ENCODE assay signal across 9 cellular contexts in genomic region chr3:53180305-53181023, GRCh38. TPM values are rescaled to one million over a fixed set of nuclear protein-coding genes. Genes with fewer than 3 reads are reported as not detected.
A peak's percentile ranks its signal among the peaks of the same experiment; 100 is the strongest.
DNase-seq lines count a peak whose midpoint lies in the region; ATAC-seq and TF ChIP-seq lines count a peak whose summit lies in the region.
"Had no signal": no experiment of that assay in that cellular context is flagged by ENCODE, and none has a peak within 500 bp of the region (broad histone marks: within the 10 kb centered on the region; RNA-seq: fewer than 3 reads in every experiment).

No MANE protein-coding gene starts in this region.

- no peak for TF ChIP-seq POLR2A in heart left ventricle (IDR thresholded peaks at IDR 0.05)

- peaks cover 0 to 22% (median 0%) of the 10 kb centered on the region in 12 donors for H3K4me1 ChIP-seq in heart left ventricle
- peaks cover 0 to 7% of the 10 kb centered on the region in 2 donors for H3K4me1 ChIP-seq in right atrium auricular region
- peaks cover 63% of the 10 kb centered on the region for H3K4me1 ChIP-seq in OCI-LY7 (ENCODE audit: insufficient read depth, low read length, poor library complexity, severe bottlenecking)

- no peaks in the 10 kb centered on the region for H3K9me2 ChIP-seq in OCI-LY7 (ENCODE audit: insufficient read depth, low read length)

- POLR2A ChIA-PET in OCI-LY7 (lab: Charles Lee) = interaction anchor here (0.6 to 4.0 kb wide), 10 partner anchors 10 to 302 kb away, joined by 3 to 24 read pairs (median 4); partner anchors contain the start of gene PRKCD

- ATAC-seq in heart left ventricle (peak; percentile 35 to 63 (median 48)), HG02970 (IDR thresholded peaks at IDR 0.05; ENCODE audit: low FRiP score, unreplicated experiment) (peak; percentile 72)

- peak overlapping the region; percentile 71 for H3K4me2 ChIP-seq in OCI-LY7 (ENCODE audit: low read length)

- no peaks in the 10 kb centered on the region for H3K9me3 ChIP-seq in heart left ventricle
- H3K9me3 ChIP-seq in right atrium auricular region = no peaks in the 10 kb centered on the region
- no peaks in the 10 kb centered on the region for H3K9me3 ChIP-seq in OCI-LY7 (ENCODE audit: low read length)

- DNase-seq in heart left ventricle (no peak), right atrium auricular region (ENCODE audit: low spot score) (no peak), OCI-LY7 (ENCODE audit: low spot score) (peak; percentile 86), DMS79 treated with DMSO at 0.1 percent for 48 hours (lab: John Stamatoyannopoulos, UW) (no peak)
- no peak for DNase-seq in central memory CD4-positive, alpha-beta T cell
- no peak for DNase-seq in stimulated activated CD4-positive, alpha-beta T cell treated with anti-CD3 and anti-CD28 coated beads, Interleukin-4, amount 100 ng/mL, for 1 hour
- no peak for DNase-seq in activated CD8-positive, alpha-beta memory T cell treated with anti-CD3 and anti-CD28 coated beads, Interleukin-2, amount 50 U/mL, for 48 hours
- DNase-seq: kidney glomerular epithelial cell had no signal

- H3K27ac ChIP-seq in heart left ventricle (no peak overlapping the region), right atrium auricular region (no peak overlapping the region), OCI-LY7 (ENCODE audit: low read depth, low read length, poor library complexity, severe bottlenecking) (peak overlapping the region; percentile 87)

- H3K36me3 ChIP-seq in heart left ventricle (peaks cover 0 to 98% (median 53%) of the 10 kb centered on the region in 9 donors), right atrium auricular region (peaks cover 61% of the 10 kb centered on the region), OCI-LY7 (ENCODE audit: insufficient read depth, low read length) (peaks cover 86% of the 10 kb centered on the region)

- H3K4me3 ChIP-seq in heart left ventricle (no peak overlapping the region), right atrium auricular region (no peak overlapping the region), OCI-LY7 (ENCODE audit: low read depth, low read length, poor library complexity, severe bottlenecking) (peak overlapping the region; percentile 44)

- H3K79me2 ChIP-seq in OCI-LY7 (ENCODE audit: insufficient read depth, low read depth, low read length) = peaks cover 32% of the 10 kb centered on the region

- intact Hi-C loops in heart left ventricle (cut with DNase I) (no loop called here), OCI-LY7 (cut with micrococcal nuclease; ENCODE audit: unreplicated experiment) (loop anchor here (1.0 kb wide), 1 partner anchor 12 kb away; no protein-coding TSS in a partner anchor)

- H2AFZ ChIP-seq in OCI-LY7 (ENCODE audit: low read length) = no peak overlapping the region

- CTCF ChIA-PET in OCI-LY7 (lab: Charles Lee; ENCODE audit: unreplicated experiment) = interaction anchor here (1.0 to 1.9 kb wide), 3 partner anchors 8 to 15 kb away, joined by 7 to 9 read pairs (median 8); no protein-coding TSS in a partner anchor

- H4K20me1 ChIP-seq in OCI-LY7 (ENCODE audit: insufficient read depth, low read length) = no peaks in the 10 kb centered on the region

- TF ChIP-seq CTCF in heart left ventricle (IDR thresholded peaks at IDR 0.05) (no peak), right atrium auricular region (IDR thresholded peaks at IDR 0.05) (no peak), OCI-LY7 (conservative IDR thresholded peaks at IDR 0.05; ENCODE audit: low read length) (no peak)

- H3K27me3 ChIP-seq in heart left ventricle = no peaks in the 10 kb centered on the region
- H3K27me3 ChIP-seq in right atrium auricular region = no peaks in the 10 kb centered on the region

- no TSS peak for BruUV-seq in OCI-LY7 (replicated peaks; lab: Mats Ljungman, UMichigan)

- WGBS in heart left ventricle, 4 donors = 84 to 96% (median 92%) methylated on average over 11 of the region's 11 CpGs

RNA-seq across cellular contexts. Expression of gene PRKCD, which starts 19.5 kb away (rescaled TPM):
- total RNA-seq in heart left ventricle (10 to 100 TPM in 6 of 9 donors, 1 to 10 TPM in 3; 5.3 to 44.5 (median 11.6) TPM), right atrium auricular region (10 to 100 TPM; 11.1 to 14.8 TPM), OCI-LY7 (2022) (91.6 and 108 TPM in 2 replicates)
- polyA plus RNA-seq in heart left ventricle = 10 to 100 TPM in 1 of 2 donors, 1 to 10 TPM in 1; 7.8 to 13.4 TPM
- total RNA-seq in OCI-LY7 (2014; rRNA removed; shearing (Covaris generic)) = 9.5 and 13.3 TPM in 2 replicates

RNA-seq across cellular contexts. Expression of gene RFT1, which starts 50.2 kb away (rescaled TPM):
- total RNA-seq in heart left ventricle = 10 to 100 TPM in 3 of 9 donors, 1 to 10 TPM in 6; 5.4 to 16.2 (median 8.8) TPM
- polyA plus RNA-seq in heart left ventricle = 1 to 10 TPM; 5.0 to 9.3 TPM
- 1 to 10 TPM; 6.2 to 6.8 TPM for total RNA-seq in right atrium auricular region
- 9.9 and 15.8 TPM in 2 replicates for total RNA-seq in OCI-LY7 (2014; rRNA removed; shearing (Covaris generic))
- 34.7 and 34.8 TPM in 2 replicates for total RNA-seq in OCI-LY7 (2022)
